23 cellular contexts compared by ENCODE assay signal in the genomic region with DNA sequence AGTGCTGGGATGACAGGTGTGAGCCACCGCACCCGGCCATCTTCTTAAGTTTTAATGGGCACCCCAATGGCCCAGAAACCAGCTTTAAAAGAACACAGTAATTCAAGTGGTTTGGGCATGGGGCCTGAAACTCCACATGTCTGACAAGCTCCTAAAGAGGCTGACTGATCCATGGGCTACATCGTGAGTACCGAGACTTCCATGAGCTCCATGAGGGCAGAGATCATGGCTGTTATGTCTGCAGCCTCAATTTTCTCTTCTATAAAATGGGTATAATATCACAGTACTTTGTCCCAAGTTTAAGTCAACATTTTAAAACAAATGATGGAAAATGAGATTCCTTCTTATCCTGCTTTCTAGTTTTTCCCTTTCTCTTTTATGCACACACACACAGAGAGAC.
DNase-seq lines count a peak whose midpoint lies in the region; ATAC-seq, FAIRE-seq and TF ChIP-seq lines count a peak whose summit lies in the region.
"Had no signal": no experiment of that assay in that cellular context is flagged by ENCODE, and none has a peak within 500 bp of the region (broad histone marks: within the 10 kb centered on the region; RNA-seq: fewer than 3 reads in every experiment).

No MANE protein-coding gene starts in this region.

- 66% methylated on average over 4 of the region's 4 CpGs for WGBS in HepG2 (ENCODE audit: low lambda C conversion rate)
- WGBS in right lobe of liver (ENCODE audit: insufficient coverage, low coverage, low lambda C conversion rate, missing lambda C conversion rate), result 100% methylated on average over 3 of the region's 4 CpGs

- peaks cover 8% of the 10 kb centered on the region for H3F3A ChIP-seq in MM.1S (ENCODE audit: insufficient read depth, low read length)
- H3F3A ChIP-seq in PC-9 (ENCODE audit: insufficient read depth, low read depth), result no peaks in the 10 kb centered on the region

- H3K9me2 ChIP-seq in MM.1S (replicated peaks; ENCODE audit: insufficient read depth, low read length), result no peaks in the 10 kb centered on the region
- H3K9me2 ChIP-seq in PC-9 (ENCODE audit: insufficient read depth), result no peaks in the 10 kb centered on the region

- H3K36me3 ChIP-seq in HepG2 (replicated peaks in 1 of 2; ENCODE audit: control insufficient read depth in 1 of 2, insufficient read depth in 2 of 2, low read length in 2 of 2) (no peaks in the 10 kb centered on the region), right lobe of liver (no peaks in the 10 kb centered on the region), MM.1S (replicated peaks; ENCODE audit: insufficient read depth, low read length) (no peaks in the 10 kb centered on the region), PC-9 (ENCODE audit: low read depth) (no peaks in the 10 kb centered on the region)
- H3K36me3 ChIP-seq: BLaER1 treated with 17β-estradiol and CSF1 and Interleukin-3, amounts not matched to agents 10 nM and 100 nM had no signal

- TF ChIP-seq CTCF in HepG2 (CRISPR knock-in tag; IDR thresholded peaks at IDR 0.05), result no peak
- TF ChIP-seq CTCF in right lobe of liver (IDR thresholded peaks at IDR 0.05), result no peak
- no peak for TF ChIP-seq CTCF in MM.1S (IDR thresholded peaks at IDR 0.05; ENCODE audit: low read length)
- TF ChIP-seq CTCF in PC-9 (conservative IDR thresholded peaks at IDR 0.05), result no peak

- intact Hi-C loops in HepG2 (cut with micrococcal nuclease; ENCODE audit: unreplicated experiment), result no loop called here
- intact Hi-C loops in right lobe of liver (cut with DNase I), result no loop called here
- intact Hi-C loops in PC-9 (cut with micrococcal nuclease; ENCODE audit: unreplicated experiment), result loop anchor here (5.0 kb wide), 1 partner anchor 84 kb away; no protein-coding TSS in a partner anchor

- H3K4me1 ChIP-seq in HepG2 (ENCODE audit: insufficient read depth, low read length) (no peaks in the 10 kb centered on the region), right lobe of liver (no peaks in the 10 kb centered on the region), MM.1S (ENCODE audit: low read length) (peaks cover 9% of the 10 kb centered on the region; the same call in 1 of the 2 replicates), PC-9 (replicated peaks; ENCODE audit: insufficient read depth) (no peaks in the 10 kb centered on the region)
- H3K4me1 ChIP-seq: A549 had no signal

- H3K27ac ChIP-seq in HepG2 (ENCODE audit: extremely low read length, insufficient read depth, low read length) (no peak overlapping the region), right lobe of liver (no peak overlapping the region), MM.1S (ENCODE audit: low read length) (peak overlapping the region; percentile 45; the same call in 1 of the 2 replicates), PC-9 (no peak overlapping the region)
- H3K27ac ChIP-seq: 22Rv1; A549; BLaER1 treated with 17β-estradiol and CSF1 and Interleukin-3, amounts not matched to agents 10 nM and 100 nM; C4-2B had no signal

- POLR2A ChIA-PET in HepG2 (lab: Yijun Ruan, JAX), result no interaction called here
- POLR2A ChIA-PET in PC-9 (lab: Charles Lee; ENCODE audit: unreplicated experiment), result no interaction called here

- FAIRE-seq in HepG2 (lab: Jason Lieb, UNC), result no peak
- FAIRE-seq: A549, GM12878, GM12892, GM18507 had no signal

- H3K79me2 ChIP-seq in HepG2 (ENCODE audit: insufficient read depth, low read length), result no peaks in the 10 kb centered on the region
- H3K79me2 ChIP-seq in MM.1S (ENCODE audit: low read length), result no peaks in the 10 kb centered on the region
- no peaks in the 10 kb centered on the region for H3K79me2 ChIP-seq in PC-9 (ENCODE audit: low read depth)

- BruUV-seq in HepG2 (replicated peaks; lab: Mats Ljungman, UMichigan) (no TSS peak), PC-9 (replicated peaks; lab: Mats Ljungman, UMichigan) (no TSS peak)

- H3K4me2 ChIP-seq in HepG2 (ENCODE audit: low read depth, low read length) (no peak overlapping the region), MM.1S (ENCODE audit: low read depth, low read length) (peak overlapping the region; percentile 41), PC-9 (no peak overlapping the region)
- H3K4me2 ChIP-seq: A549; BLaER1 treated with 17β-estradiol and CSF1 and Interleukin-3, amounts not matched to agents 10 nM and 100 nM had no signal

- CTCF ChIA-PET in HepG2 (lab: Yijun Ruan, JAX; ENCODE audit: low intra/inter-chr PET ratio, low total read pairs) (interaction anchor here (1.4 kb wide), 1 partner anchor 372 kb away, joined by 6 read pairs; no protein-coding TSS in a partner anchor), PC-9 (lab: Charles Lee) (no interaction called here)

- H3K9ac ChIP-seq in HepG2 (ENCODE audit: insufficient read depth, low read depth, low read length), result no peak overlapping the region
- H3K9ac ChIP-seq in MM.1S (ENCODE audit: low read length), result no peak overlapping the region
- H3K9ac ChIP-seq: BLaER1 treated with 17β-estradiol and CSF1 and Interleukin-3, amounts not matched to agents 10 nM and 100 nM had no signal

- TF ChIP-seq POLR2A in HepG2 (IDR thresholded peaks at IDR 0.05; ENCODE audit: insufficient read depth in 1 of 2, low read depth in 2 of 2, low read length in 2 of 2) (no peak), right lobe of liver (IDR thresholded peaks at IDR 0.05) (no peak)

- TF ChIP-seq EP300 in HepG2 (IDR thresholded peaks at IDR 0.05; ENCODE audit: low read depth in 2 of 2, low read length in 2 of 2) (no peak), HepG2 (CRISPR knock-in tag; IDR thresholded peaks at IDR 0.05; ENCODE audit: borderline replicate concordance) (no peak)

- TF ChIP-seq RAD21 in HepG2 (CRISPR knock-in tag; IDR thresholded peaks at IDR 0.05), result no peak

- DNase-seq in HepG2 (ENCODE audit: low spot score) (no peak), right lobe of liver (no peak), MM.1S (no peak), PC-9 (no peak), GF-D8 (lab: John Stamatoyannopoulos, UW) (no peak), GDM1 (lab: John Stamatoyannopoulos, UW) (no peak)
- DNase-seq: AML-193; CD4-positive, alpha-beta T cell; CD8-positive, alpha-beta T cell; DMS 273 treated with DMSO at 0.1 percent for 48 hours; DMS153; DMS53; DMS79; DND-41; EL had no signal

- no peak overlapping the region for H3K4me3 ChIP-seq in HepG2 (replicated peaks in 1 of 3; ENCODE audit: insufficient read depth in 1 of 3, low read depth in 2 of 3, low read length in 3 of 3)
- no peak overlapping the region for H3K4me3 ChIP-seq in right lobe of liver
- H3K4me3 ChIP-seq in MM.1S (ENCODE audit: low read length), result no peak overlapping the region
- H3K4me3 ChIP-seq in PC-9, result no peak overlapping the region
- H3K4me3 ChIP-seq: A549; BLaER1 treated with 17β-estradiol and CSF1 and Interleukin-3, amounts not matched to agents 10 nM and 100 nM; GM12878 had no signal

- in situ Hi-C loops in HepG2 (cut with HindIII; ENCODE audit: extremely low pct_ligation_motif_present, low pct_unique_long_range_greater_than_20kb), result no loop called here

- ATAC-seq in HepG2, result no peak
- ATAC-seq in right lobe of liver, result no peak
- no peak for ATAC-seq in HG03097 (IDR thresholded peaks at IDR 0.05; ENCODE audit: low FRiP score, unreplicated experiment)
- ATAC-seq: A549; CD8-positive, alpha-beta T cell; GM12878 had no signal

- H2AFZ ChIP-seq in HepG2 (ENCODE audit: low read length), result no peak overlapping the region
- no peak overlapping the region for H2AFZ ChIP-seq in MM.1S (ENCODE audit: low read length)
- 0 out of 2 replicates have a peak overlapping the region, but pooled peaks have one; percentile 53 for H2AFZ ChIP-seq in PC-9

- H3K9me3 ChIP-seq in HepG2 (ENCODE audit: low read length) (no peaks in the 10 kb centered on the region), right lobe of liver (no peaks in the 10 kb centered on the region), MM.1S (replicated peaks; ENCODE audit: insufficient read depth, low read length) (no peaks in the 10 kb centered on the region), PC-9 (ENCODE audit: insufficient read depth, low read depth) (no peaks in the 10 kb centered on the region)
- H3K9me3 ChIP-seq: A549; BLaER1 treated with 17β-estradiol and CSF1 and Interleukin-3, amounts not matched to agents 10 nM and 100 nM had no signal

- H3K27me3 ChIP-seq in HepG2 (ENCODE audit: control insufficient read depth in 1 of 2, insufficient read depth in 2 of 2, low read length in 2 of 2) (no peaks in the 10 kb centered on the region; a peak in 1 of 5 replicates), right lobe of liver (no peaks in the 10 kb centered on the region), MM.1S (replicated peaks; ENCODE audit: insufficient read depth, low read length) (no peaks in the 10 kb centered on the region), PC-9 (ENCODE audit: insufficient read depth, low read depth) (no peaks in the 10 kb centered on the region)

- H4K20me1 ChIP-seq in HepG2 (ENCODE audit: insufficient read depth, low read length) (no peaks in the 10 kb centered on the region), MM.1S (ENCODE audit: insufficient read depth, low read length) (no peaks in the 10 kb centered on the region), PC-9 (ENCODE audit: insufficient read depth) (no peaks in the 10 kb centered on the region)
- H4K20me1 ChIP-seq: BLaER1 treated with 17β-estradiol and CSF1 and Interleukin-3, amounts not matched to agents 10 nM and 100 nM had no signal

TF ChIP-seq in HepG2, 621 proteins besides CTCF, POLR2A, EP300 and RAD21:
- TF ChIP-seq KMT2A (CRISPR knock-in tag; IDR thresholded peaks at IDR 0.05) (no peak), ZNF589 (CRISPR knock-in tag; conservative IDR thresholded peaks at IDR 0.05) (no peak), ZNF629 (CRISPR knock-in tag; conservative IDR thresholded peaks at IDR 0.05) (peak; percentile 72), RFXANK (CRISPR knock-in tag; IDR thresholded peaks at IDR 0.05) (no peak)
